In genomic region chr5:93791520-93791972, GRCh38 we compare ENCODE assay signal across 14 cellular contexts. TPM values are rescaled to one million over a fixed set of nuclear protein-coding genes. Genes with fewer than 3 reads are reported as not detected.
A peak's percentile ranks its signal among the peaks of the same experiment; 100 is the strongest.
DNase-seq lines count a peak whose midpoint lies in the region; ATAC-seq and TF ChIP-seq lines count a peak whose summit lies in the region.
"Had no signal": no experiment of that assay in that cellular context is flagged by ENCODE, and none has a peak within 500 bp of the region (broad histone marks: within the 10 kb centered on the region; RNA-seq: fewer than 3 reads in every experiment).

No MANE protein-coding gene starts in this region.

- BruUV-seq in PC-9 (replicated peaks; lab: Mats Ljungman, UMichigan) = no TSS peak

- POLR2A ChIA-PET in AG04450 (lab: Yijun Ruan, JAX) (interaction anchor here (0.7 kb wide), 1 partner anchor 896 kb away, joined by 5 read pairs; no protein-coding TSS in a partner anchor), PC-9 (lab: Charles Lee; ENCODE audit: unreplicated experiment) (no interaction called here)

- H3K4me1 ChIP-seq in PC-9 (replicated peaks; ENCODE audit: insufficient read depth) = peaks cover 25% of the 10 kb centered on the region
- H3K4me1 ChIP-seq: uterus had no signal

- no peaks in the 10 kb centered on the region for H4K20me1 ChIP-seq in PC-9 (ENCODE audit: insufficient read depth)

- no peaks in the 10 kb centered on the region for H3K27me3 ChIP-seq in AG04450 (ENCODE audit: control insufficient read depth, insufficient read depth, low read length)
- no peaks in the 10 kb centered on the region for H3K27me3 ChIP-seq in PC-9 (ENCODE audit: insufficient read depth, low read depth)
- H3K27me3 ChIP-seq: uterus had no signal

- intact Hi-C loops in posterior vena cava (cut with DNase I) (no loop called here), PC-9 (cut with micrococcal nuclease; ENCODE audit: unreplicated experiment) (no loop called here)

- H3K9me3 ChIP-seq in AG04450 (ENCODE audit: control insufficient read depth, insufficient read depth, low read length) (no peaks in the 10 kb centered on the region), PC-9 (ENCODE audit: insufficient read depth, low read depth) (no peaks in the 10 kb centered on the region)
- H3K9me3 ChIP-seq: uterus had no signal

- no peaks in the 10 kb centered on the region for H3K36me3 ChIP-seq in PC-9 (ENCODE audit: low read depth)
- H3K36me3 ChIP-seq: uterus had no signal

- DNase-seq in AG04450 (ENCODE audit: low read depth, low spot score) = no peak
- peak; percentile 19 for DNase-seq in HuH-7 (ENCODE audit: low spot score)
- DNase-seq in OCI-M1 (lab: John Stamatoyannopoulos, UW) = peak; percentile 60
- DNase-seq in glomerular endothelial cell (ENCODE audit: extremely low read depth, low read depth, low spot score) = peak; percentile 52
- DNase-seq in stimulated activated naive CD4-positive, alpha-beta T cell treated with Interleukin-2 at 50 U/mL for 16 hours (lab: John Stamatoyannopoulos, UW) = no peak
- no peak for DNase-seq in posterior vena cava (ENCODE audit: low spot score)
- no peak for DNase-seq in PC-9
- DNase-seq: activated CD4-positive, alpha-beta T cell treated with anti-CD3 and anti-CD28 coated beads for 48 hours; activated gamma-delta T cell; caudate nucleus; naive B cell; NCI-H187 treated with DMSO at 0.1 percent for 48 hours; uterus had no signal

- no peaks in the 10 kb centered on the region for H3K79me2 ChIP-seq in PC-9 (ENCODE audit: low read depth)

- H3K27ac ChIP-seq in AG04450 (ENCODE audit: low read depth, low read length) (no peak overlapping the region), PC-9 (no peak overlapping the region)
- H3K27ac ChIP-seq: uterus had no signal

- no peak overlapping the region for H3K4me2 ChIP-seq in PC-9

- CTCF ChIA-PET in AG04450 (lab: Charles Lee) (interaction anchor here (1.1 to 5.1 kb wide), 2 partner anchors 9 to 184 kb away, joined by 6 to 35 read pairs; no protein-coding TSS in a partner anchor), PC-9 (lab: Charles Lee) (no interaction called here)

- TF ChIP-seq CTCF in AG04450 (IDR thresholded peaks at IDR 0.05; ENCODE audit: low read depth, low read length) (peak; percentile 11; the same call in 1 of the 2 replicates), PC-9 (conservative IDR thresholded peaks at IDR 0.05) (no peak)

- no peak overlapping the region for H3K4me3 ChIP-seq in AG04450 (ENCODE audit: low read depth, low read length)
- no peak overlapping the region for H3K4me3 ChIP-seq in PC-9
- H3K4me3 ChIP-seq: uterus had no signal

- H2AFZ ChIP-seq in PC-9 = no peak overlapping the region

- no peaks in the 10 kb centered on the region for H3K9me2 ChIP-seq in PC-9 (ENCODE audit: insufficient read depth)

- ATAC-seq in GM21529 (IDR thresholded peaks at IDR 0.05; ENCODE audit: unreplicated experiment) = no peak

- peaks cover 3% of the 10 kb centered on the region; the same call in 1 of the 2 replicates for H3F3A ChIP-seq in PC-9 (ENCODE audit: insufficient read depth, low read depth)

RNA-seq across cellular contexts. Expression of gene POU5F2, which starts 50.1 kb away (rescaled TPM):
- polyA plus RNA-seq in AG04450 (2011; rRNA removed) = 0.04 and 0.09 TPM in 2 replicates
- 1.7 and 2.6 TPM in 2 replicates for polyA minus RNA-seq in AG04450 (2011; rRNA and poly(A)+ RNA removed)
- total RNA-seq in glomerular endothelial cell (0.97 and 2.7 TPM in 2 replicates), posterior vena cava (1 to 10 TPM; 2.0 to 2.4 TPM), PC-9 (2021) (0.95 and 1.1 TPM in 2 replicates)

Comparison
In these comparisons a context has a peak if more than half of its experiments do, and no peak if none do; other contexts are left out.
1. DNase-seq: peak in HuH-7 (single experiment), OCI-M1 (single experiment) and glomerular endothelial cell (single experiment); none in AG04450 (single experiment), stimulated activated naive CD4-positive, alpha-beta T cell treated with Interleukin-2 at 50 U/mL for 16 hours (single experiment), posterior vena cava (single experiment) and PC-9 (0 of 2).